Comparison of ENCODE assay signal across 29 cellular contexts in the genomic region with DNA sequence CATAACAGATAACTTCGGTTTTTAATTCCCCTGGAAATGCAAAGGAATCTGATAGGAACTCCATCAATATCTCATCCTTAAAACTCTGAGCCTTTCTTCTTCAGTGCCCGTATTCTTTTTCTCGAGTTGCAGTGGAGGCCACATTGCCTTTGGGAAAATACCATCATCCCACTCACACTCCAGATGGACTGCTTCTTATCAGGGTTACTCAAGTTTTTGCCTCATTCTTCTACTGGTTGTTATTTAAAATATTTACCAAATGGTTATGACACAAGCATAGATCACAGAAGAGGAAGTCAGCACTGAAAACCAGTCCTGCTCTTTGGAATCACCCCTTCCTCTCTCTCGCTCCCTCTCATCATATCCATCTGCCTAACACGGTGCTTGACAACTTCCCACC.
"Had no signal": no experiment of that assay in that cellular context is flagged by ENCODE, and none has a peak within 500 bp of the region (broad histone marks: within the 10 kb centered on the region; RNA-seq: fewer than 3 reads in every experiment).

No MANE protein-coding gene starts in this region.

- H3K9me3 ChIP-seq: pancreas, suprapubic skin had no signal

- H3K4me3 ChIP-seq: pancreas, psoas muscle, smooth muscle cell, suprapubic skin, tibial nerve had no signal

- H3K4me1 ChIP-seq: pancreas, psoas muscle, suprapubic skin, tibial nerve had no signal

- H3K4me1 Mint-ChIP-seq: activated CD4-positive, alpha-beta T cell treated with anti-CD3 and anti-CD28 coated beads for 36 hours; brain; endodermal cell; mesothelial cell of epicardium; naive B cell; stimulated activated memory B cell treated with anti-CD40 and anti-IgM and Interleukin-4, amounts not matched to agents 10 μg/mL and 1 μg/mL and 100 μg/mL, for 72 hours had no signal

- H3K36me3 ChIP-seq: pancreas, suprapubic skin, tibial nerve had no signal

- H3K27ac ChIP-seq: pancreas, psoas muscle, suprapubic skin, tibial nerve had no signal

- H3K4me3 Mint-ChIP-seq: activated CD4-positive, alpha-beta T cell treated with anti-CD3 and anti-CD28 coated beads for 36 hours; activated naive CD8-positive, alpha-beta T cell; brain; dendritic cell treated with granulocyte-macrophage colony-stimulating factor and Interleukin-4, amounts not matched to agents 40 ng/mL and 50 ng/mL, for 4 days; endodermal cell; mesothelial cell of epicardium; naive B cell; stimulated activated memory B cell treated with anti-CD40 and anti-IgM and Interleukin-4, amounts not matched to agents 10 μg/mL and 1 μg/mL and 100 μg/mL, for 72 hours had no signal

- H3K27me3 ChIP-seq: pancreas, suprapubic skin, tibial nerve had no signal

- DNase-seq: activated CD4-positive, alpha-beta T cell treated with anti-CD3 and anti-CD28 coated beads for 36 hours; activated CD4-positive, alpha-beta T cell treated with anti-CD3 and anti-CD28 coated beads, Interleukin-2, amount 50 U/mL, for 4 hours; activated CD4-positive, CD25-positive, alpha-beta regulatory T cell; activated effector memory CD4-positive, alpha-beta T cell treated with Interleukin-2 at 50 U/mL for 16 hours; activated naive CD4-positive, alpha-beta T cell treated with Interleukin-2 at 50 U/mL for 16 hours; activated T-cell treated with anti-CD3 and anti-CD28 coated beads for 4 hours; aorta; caudate nucleus; endodermal cell; head of caudate nucleus; hippocampal formation; kidney; left colon; mammary epithelial cell; naive B cell; pancreas; psoas muscle; stimulated activated CD4-positive, alpha-beta T cell treated with anti-CD3 and anti-CD28 coated beads, Interleukin-1b, Interleukin-23, amount 100 ng/mL, for 48 hours; stimulated activated CD4-positive, alpha-beta T cell treated with anti-CD3 and anti-CD28 coated beads, Interleukin-4, amount 100 ng/mL, for 4 hours; stimulated activated CD8-positive, alpha-beta memory T cell treated with anti-CD3 and anti-CD28 coated beads, Interleukin-4, amount 100 ng/mL, for 48 hours had no signal

- H3K27me3 Mint-ChIP-seq: activated CD4-positive, alpha-beta T cell treated with anti-CD3 and anti-CD28 coated beads for 36 hours; activated naive CD8-positive, alpha-beta T cell; brain; dendritic cell treated with granulocyte-macrophage colony-stimulating factor and Interleukin-4, amounts not matched to agents 40 ng/mL and 50 ng/mL, for 4 days; naive B cell; stimulated activated memory B cell treated with anti-CD40 and anti-IgM and Interleukin-4, amounts not matched to agents 10 μg/mL and 1 μg/mL and 100 μg/mL, for 72 hours had no signal

- H3K27ac Mint-ChIP-seq: activated CD4-positive, alpha-beta T cell treated with anti-CD3 and anti-CD28 coated beads for 36 hours; activated naive CD8-positive, alpha-beta T cell; brain; dendritic cell treated with granulocyte-macrophage colony-stimulating factor and Interleukin-4, amounts not matched to agents 40 ng/mL and 50 ng/mL, for 4 days; endodermal cell; mesothelial cell of epicardium; naive B cell; stimulated activated memory B cell treated with anti-CD40 and anti-IgM and Interleukin-4, amounts not matched to agents 10 μg/mL and 1 μg/mL and 100 μg/mL, for 72 hours had no signal

- H3K36me3 Mint-ChIP-seq: activated naive CD8-positive, alpha-beta T cell; brain; naive B cell; stimulated activated memory B cell treated with anti-CD40 and anti-IgM and Interleukin-4, amounts not matched to agents 10 μg/mL and 1 μg/mL and 100 μg/mL, for 72 hours had no signal

- ATAC-seq: activated CD4-positive, alpha-beta T cell treated with anti-CD3 and anti-CD28 coated beads for 36 hours; esophagus mucosa; left colon; pancreas; psoas muscle; stimulated activated memory B cell treated with anti-CD40 and anti-IgM and Interleukin-4, amounts not matched to agents 10 μg/mL and 1 μg/mL and 100 μg/mL, for 72 hours had no signal

- H3K4me2 ChIP-seq: smooth muscle cell had no signal
